1 cellular context compared by ENCODE assay signal in the genomic region with DNA sequence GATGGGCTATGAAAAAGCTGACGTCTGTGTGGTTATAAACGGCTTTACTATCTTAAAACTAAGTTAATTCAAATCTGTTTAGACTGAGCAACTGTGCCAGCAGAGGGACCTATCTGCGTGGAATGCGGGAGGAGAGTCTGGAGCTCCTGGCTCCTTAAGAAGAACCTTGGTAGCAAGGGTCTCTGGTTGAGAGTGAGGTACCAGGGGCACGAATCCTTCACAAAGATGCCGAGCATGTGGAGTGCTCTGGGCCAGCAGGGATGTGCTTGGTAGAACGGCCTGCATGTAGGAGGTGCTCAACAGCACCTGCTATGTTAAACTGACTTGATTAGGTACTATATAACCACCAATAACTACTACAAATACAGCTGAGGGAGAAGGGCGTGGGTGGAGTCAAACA.
TF ChIP-seq lines count a peak whose summit lies in the region.

No MANE protein-coding gene starts in this region.

TF ChIP-seq in HCT116, 20 proteins besides CTCF, POLR2A, EP300 and RAD21 (continued from another document):
- no peak for TF ChIP-seq CEBPB (IDR thresholded peaks at IDR 0.05; ENCODE audit: low read depth)
- TF ChIP-seq EGR1 (IDR thresholded peaks at IDR 0.05; ENCODE audit: low read depth): no peak
- TF ChIP-seq EZH2 (IDR thresholded peaks at IDR 0.05): no peak
- no peak for TF ChIP-seq ZNF274 (IDR thresholded peaks at IDR 0.05; ENCODE audit: low read depth, low read length)
- no peak for TF ChIP-seq JUND (IDR thresholded peaks at IDR 0.05)
- no peak for TF ChIP-seq YY1 (IDR thresholded peaks at IDR 0.05; ENCODE audit: extremely low read depth, insufficient replicate concordance, low read depth, low read length)
- TF ChIP-seq SP1 (IDR thresholded peaks at IDR 0.05; ENCODE audit: low read depth): no peak
- TF ChIP-seq FOSL1 (IDR thresholded peaks at IDR 0.05; ENCODE audit: low read depth): no peak
- TF ChIP-seq, protein P1, sequence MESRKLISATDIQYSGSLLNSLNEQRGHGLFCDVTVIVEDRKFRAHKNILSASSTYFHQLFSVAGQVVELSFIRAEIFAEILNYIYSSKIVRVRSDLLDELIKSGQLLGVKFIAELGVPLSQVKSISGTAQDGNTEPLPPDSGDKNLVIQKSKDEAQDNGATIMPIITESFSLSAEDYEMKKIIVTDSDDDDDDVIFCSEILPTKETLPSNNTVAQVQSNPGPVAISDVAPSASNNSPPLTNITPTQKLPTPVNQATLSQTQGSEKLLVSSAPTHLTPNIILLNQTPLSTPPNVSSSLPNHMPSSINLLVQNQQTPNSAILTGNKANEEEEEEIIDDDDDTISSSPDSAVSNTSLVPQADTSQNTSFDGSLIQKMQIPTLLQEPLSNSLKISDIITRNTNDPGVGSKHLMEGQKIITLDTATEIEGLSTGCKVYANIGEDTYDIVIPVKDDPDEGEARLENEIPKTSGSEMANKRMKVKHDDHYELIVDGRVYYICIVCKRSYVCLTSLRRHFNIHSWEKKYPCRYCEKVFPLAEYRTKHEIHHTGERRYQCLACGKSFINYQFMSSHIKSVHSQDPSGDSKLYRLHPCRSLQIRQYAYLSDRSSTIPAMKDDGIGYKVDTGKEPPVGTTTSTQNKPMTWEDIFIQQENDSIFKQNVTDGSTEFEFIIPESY (IDR thresholded peaks at IDR 0.05; ENCODE audit: extremely low read depth, insufficient replicate concordance, low read length): no peak
- TF ChIP-seq, protein P2, sequence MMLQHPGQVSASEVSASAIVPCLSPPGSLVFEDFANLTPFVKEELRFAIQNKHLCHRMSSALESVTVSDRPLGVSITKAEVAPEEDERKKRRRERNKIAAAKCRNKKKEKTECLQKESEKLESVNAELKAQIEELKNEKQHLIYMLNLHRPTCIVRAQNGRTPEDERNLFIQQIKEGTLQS (IDR thresholded peaks at IDR 0.05): no peak
- no peak for TF ChIP-seq SRF (IDR thresholded peaks at IDR 0.05; ENCODE audit: low read depth)
- TF ChIP-seq EZH2phosphoT487 (IDR thresholded peaks at IDR 0.05; ENCODE audit: borderline replicate concordance): no peak
- TF ChIP-seq TCF7L2 (IDR thresholded peaks at IDR 0.05; ENCODE audit: borderline replicate concordance, extremely low read depth, insufficient read depth, insufficient read length): no peak
- TF ChIP-seq ELF1 (IDR thresholded peaks at IDR 0.05; ENCODE audit: borderline replicate concordance, low read depth): no peak
